Comparison of ENCODE assay signal across 11 cellular contexts in genomic region chr1:180778782-180779398, GRCh38.
DNase-seq lines count a peak whose midpoint lies in the region; ATAC-seq, FAIRE-seq and TF ChIP-seq lines count a peak whose summit lies in the region.
"Had no signal": no experiment of that assay in that cellular context is flagged by ENCODE, and none has a peak within 500 bp of the region (broad histone marks: within the 10 kb centered on the region; RNA-seq: fewer than 3 reads in every experiment).

No MANE protein-coding gene starts in this region.

- no peak overlapping the region for H3K4me3 Mint-ChIP-seq in activated naive CD4-positive, alpha-beta T cell treated with anti-CD3 and anti-CD28 coated beads for 36 hours
- H3K4me3 Mint-ChIP-seq: natural killer cell; stimulated activated naive CD8-positive, alpha-beta T cell treated with anti-CD3 and anti-CD28 coated beads, Interleukin-15, Interleukin-2, amounts not matched to agents 100 ng/mL and 50 ng/mL, for 24 hours had no signal

- no peak for TF ChIP-seq POLR2A in NB4 (IDR thresholded peaks at IDR 0.05; ENCODE audit: extremely low read depth, insufficient read length)

- no peaks in the 10 kb centered on the region for H3K27me3 ChIP-seq in small intestine (ENCODE audit: control insufficient read depth in 2 of 2, insufficient read depth in 2 of 2, low read length in 2 of 2)

- WGBS in small intestine, 3 donors: 38 to 65% (median 44%) methylated on average over 1 of the region's 1 CpG

- no peak overlapping the region for H3K27ac Mint-ChIP-seq in activated naive CD4-positive, alpha-beta T cell treated with anti-CD3 and anti-CD28 coated beads for 36 hours
- H3K27ac Mint-ChIP-seq in activated naive CD4-positive, alpha-beta T cell treated with anti-CD3 and anti-CD28 coated beads, Interleukin-2, amount 50 U/mL, for 72 hours: peak overlapping the region in 1 of 2 donors; percentile 77
- H3K27ac Mint-ChIP-seq: natural killer cell; stimulated activated naive CD8-positive, alpha-beta T cell treated with anti-CD3 and anti-CD28 coated beads, Interleukin-15, Interleukin-2, amounts not matched to agents 100 ng/mL and 50 ng/mL, for 24 hours had no signal

- H3K36me3 Mint-ChIP-seq in activated naive CD4-positive, alpha-beta T cell treated with anti-CD3 and anti-CD28 coated beads for 36 hours (ENCODE audit: low read depth): no peaks in the 10 kb centered on the region
- H3K36me3 Mint-ChIP-seq in activated naive CD4-positive, alpha-beta T cell treated with anti-CD3 and anti-CD28 coated beads, Interleukin-2, amount 50 U/mL, for 72 hours: no peaks in the 10 kb centered on the region
- H3K36me3 Mint-ChIP-seq: natural killer cell had no signal

- no peaks in the 10 kb centered on the region for H3K27me3 Mint-ChIP-seq in activated naive CD4-positive, alpha-beta T cell treated with anti-CD3 and anti-CD28 coated beads for 36 hours (ENCODE audit: low read depth)
- H3K27me3 Mint-ChIP-seq: stimulated activated naive CD8-positive, alpha-beta T cell treated with anti-CD3 and anti-CD28 coated beads, Interleukin-15, Interleukin-2, amounts not matched to agents 100 ng/mL and 50 ng/mL, for 24 hours had no signal

- no peak overlapping the region for H3K4me3 ChIP-seq in NB4 (ENCODE audit: low read depth, low read length)
- H3K4me3 ChIP-seq in choroid plexus epithelial cell (ENCODE audit: low read depth, low read length): no peak overlapping the region
- H3K4me3 ChIP-seq in small intestine (ENCODE audit: low read depth in 1 of 2, low read length in 2 of 2): no peak overlapping the region

- H3K9me3 ChIP-seq in small intestine (ENCODE audit: control insufficient read depth, low read depth): no peaks in the 10 kb centered on the region

- H3K27ac ChIP-seq in small intestine (ENCODE audit: low read depth in 1 of 2, low read length in 1 of 2): no peak overlapping the region

- H3K9me3 Mint-ChIP-seq in activated naive CD4-positive, alpha-beta T cell treated with anti-CD3 and anti-CD28 coated beads for 36 hours: no peaks in the 10 kb centered on the region
- no peaks in the 10 kb centered on the region for H3K9me3 Mint-ChIP-seq in activated naive CD4-positive, alpha-beta T cell treated with anti-CD3 and anti-CD28 coated beads, Interleukin-2, amount 50 U/mL, for 72 hours
- H3K9me3 Mint-ChIP-seq: natural killer cell; stimulated activated naive CD8-positive, alpha-beta T cell treated with anti-CD3 and anti-CD28 coated beads, Interleukin-15, Interleukin-2, amounts not matched to agents 100 ng/mL and 50 ng/mL, for 24 hours had no signal

- intact Hi-C loops in activated naive CD4-positive, alpha-beta T cell treated with anti-CD3 and anti-CD28 coated beads for 36 hours (cut with micrococcal nuclease): loop anchor here (5.0 kb wide), 2 partner anchors 83 to 247 kb away; no protein-coding TSS in a partner anchor

- no peaks in the 10 kb centered on the region for H3K36me3 ChIP-seq in small intestine (ENCODE audit: control insufficient read depth in 2 of 2, insufficient read depth in 2 of 2, low read length in 2 of 2)

- FAIRE-seq in small intestine (lab: Jason Lieb, UNC): no peak

- no peaks in the 10 kb centered on the region for H3K4me1 ChIP-seq in small intestine (ENCODE audit: control insufficient read depth in 2 of 2, insufficient read depth in 1 of 2, low read depth in 1 of 2, low read length in 1 of 2)

- TF ChIP-seq CTCF in NB4 (IDR thresholded peaks at IDR 0.05; ENCODE audit: low read depth, low read length) (peak; percentile 25), choroid plexus epithelial cell (conservative IDR thresholded peaks at IDR 0.05; ENCODE audit: low read depth, low read length) (peak; percentile 59)

- peaks cover 6% of the 10 kb centered on the region for H3K4me1 Mint-ChIP-seq in activated naive CD4-positive, alpha-beta T cell treated with anti-CD3 and anti-CD28 coated beads for 36 hours (ENCODE audit: low read depth)

- DNase-seq in activated naive CD4-positive, alpha-beta T cell treated with anti-CD3 and anti-CD28 coated beads for 36 hours: peak; percentile 9
- no peak for DNase-seq in activated naive CD4-positive, alpha-beta T cell treated with anti-CD3 and anti-CD28 coated beads, Interleukin-2, amount 50 U/mL, for 72 hours (ENCODE audit: low spot score in 2 of 2)
- DNase-seq in NB4 (ENCODE audit: low read depth) (no peak), choroid plexus epithelial cell (ENCODE audit: low read depth) (peak; percentile 14), small intestine (peak; percentile 56), NOMO-1 treated with DMSO at 0.1 percent for 48 hours (lab: John Stamatoyannopoulos, UW; ENCODE audit: unreplicated experiment) (no peak)
- no peak for DNase-seq in effector CD4-positive, alpha-beta T cell
- DNase-seq: DMS79 treated with DMSO at 0.1 percent for 48 hours, natural killer cell had no signal

- ATAC-seq in activated naive CD4-positive, alpha-beta T cell treated with anti-CD3 and anti-CD28 coated beads, Interleukin-2, amount 50 U/mL, for 72 hours: no peak
- ATAC-seq in HG02885 (IDR thresholded peaks at IDR 0.05; ENCODE audit: poor library complexity, unreplicated experiment): no peak
- ATAC-seq: natural killer cell had no signal

- CTCF ChIA-PET in activated naive CD4-positive, alpha-beta T cell treated with anti-CD3 and anti-CD28 coated beads for 36 hours (lab: Charles Lee): interaction anchor here (1.2 kb wide), 1 partner anchor 83 kb away, joined by 5 read pairs; no protein-coding TSS in a partner anchor

Comparison
In these comparisons a context has a peak if more than half of its experiments do, and no peak if none do; other contexts are left out.
1. DNase-seq: peak in activated naive CD4-positive, alpha-beta T cell treated with anti-CD3 and anti-CD28 coated beads for 36 hours (single experiment), choroid plexus epithelial cell (single experiment) and small intestine (single experiment); none in activated naive CD4-positive, alpha-beta T cell treated with anti-CD3 and anti-CD28 coated beads, Interleukin-2, amount 50 U/mL, for 72 hours (0 of 2), NB4 (single experiment), effector CD4-positive, alpha-beta T cell (single experiment) and NOMO-1 treated with DMSO at 0.1 percent for 48 hours (single experiment).